In genomic region chr10:1423676-1424253, GRCh38 we compare ENCODE assay signal across 25 cellular contexts.
"Had no signal": no experiment of that assay in that cellular context is flagged by ENCODE, and none has a peak within 500 bp of the region (broad histone marks: within the 10 kb centered on the region; RNA-seq: fewer than 3 reads in every experiment).

No MANE protein-coding gene starts in this region.

- ATAC-seq: esophagus mucosa; gastrocnemius medialis; left ventricle myocardium superior; lower lobe of right lung; naive thymus-derived CD4-positive, alpha-beta T cell; psoas muscle; right cardiac atrium; upper lobe of right lung had no signal

- H3K9me3 ChIP-seq: colonic mucosa, gastrocnemius medialis, lower lobe of right lung, psoas muscle, spleen, thoracic aorta, tibial nerve, upper lobe of right lung, vagina had no signal

- DNase-seq: colonic mucosa; effector CD8-positive, alpha-beta T cell; endodermal cell; foreskin fibroblast; gastrocnemius medialis; left ventricle myocardium superior; lower lobe of right lung; mesenchymal stem cell; naive thymus-derived CD4-positive, alpha-beta T cell; nephron progenitor cell; nucleus accumbens; posterior cingulate gyrus; psoas muscle; right cardiac atrium; spleen; stimulated activated CD4-positive, alpha-beta T cell treated with anti-CD3 and anti-CD28 coated beads, Interleukin-4, amount 100 ng/mL, for 4 hours; stimulated activated naive B cell treated with anti-CD40 and anti-IgM and Interleukin-4, amounts not matched to agents 10 μg/mL and 1 μg/mL and 100 μg/mL, for 72 hours; upper lobe of right lung had no signal

- H3K4me3 ChIP-seq: colonic mucosa, gastrocnemius medialis, lower lobe of right lung, psoas muscle, skin epidermis, spleen, thoracic aorta, tibial nerve, upper lobe of right lung, vagina had no signal

- H3K36me3 ChIP-seq: colonic mucosa, gastrocnemius medialis, lower lobe of right lung, spleen, thoracic aorta, tibial nerve, upper lobe of right lung, vagina had no signal

- H3K27me3 ChIP-seq: colonic mucosa, vagina had no signal

- H3K4me1 ChIP-seq: colonic mucosa, gastrocnemius medialis, lower lobe of right lung, psoas muscle, upper lobe of right lung had no signal

- FAIRE-seq: keratinocyte had no signal

- H3K27ac ChIP-seq: colonic mucosa, epithelial cell of prostate, gastrocnemius medialis, lower lobe of right lung, psoas muscle, skin epidermis, thoracic aorta, tibial nerve, upper lobe of right lung, vagina had no signal
